Comparison of ENCODE assay signal across 15 cellular contexts in the genomic region with DNA sequence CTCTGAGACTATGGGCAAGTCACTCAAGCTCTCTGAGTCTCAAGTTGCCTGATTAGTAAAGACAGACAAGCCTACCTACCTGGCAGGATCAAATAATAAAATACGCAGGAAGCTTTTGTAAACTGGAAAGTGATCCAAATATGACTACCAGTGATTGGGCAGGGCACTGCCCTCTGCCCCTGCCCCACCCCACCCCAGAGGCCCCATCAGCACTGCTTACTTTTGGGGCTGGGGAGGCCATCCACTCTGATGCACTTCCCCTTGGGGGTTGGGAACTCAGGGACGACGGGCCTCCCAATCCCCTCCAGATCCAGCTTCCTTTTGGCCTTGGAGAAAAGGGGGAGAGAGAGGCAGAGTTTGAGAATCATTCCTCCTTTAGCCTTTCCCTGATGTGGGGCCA. TPM values are rescaled to one million over a fixed set of nuclear protein-coding genes. Genes with fewer than 3 reads are reported as not detected.
DNase-seq lines count a peak whose midpoint lies in the region; ATAC-seq and TF ChIP-seq lines count a peak whose summit lies in the region.
"Had no signal": no experiment of that assay in that cellular context is flagged by ENCODE, and none has a peak within 500 bp of the region (broad histone marks: within the 10 kb centered on the region; RNA-seq: fewer than 3 reads in every experiment).

No MANE protein-coding gene starts in this region.

- TF ChIP-seq CTCF in right atrium auricular region (IDR thresholded peaks at IDR 0.05): no peak
- no peak for TF ChIP-seq CTCF in vagina (IDR thresholded peaks at IDR 0.05)

- H3K27me3 Mint-ChIP-seq in activated T-cell treated with anti-CD3 and anti-CD28 coated beads, Interleukin-2, amount 50 U/mL, for 24 hours: no peaks in the 10 kb centered on the region
- H3K27me3 Mint-ChIP-seq in memory B cell: no peaks in the 10 kb centered on the region

- H3K4me1 ChIP-seq in SJCRH30: peaks cover 49% of the 10 kb centered on the region
- peaks cover 0 to 11% of the 10 kb centered on the region in 2 donors for H3K4me1 ChIP-seq in right atrium auricular region
- H3K4me1 ChIP-seq in vagina: peaks cover 22% of the 10 kb centered on the region
- H3K4me1 ChIP-seq: right lobe of liver had no signal

- no peaks in the 10 kb centered on the region for H3K9me3 Mint-ChIP-seq in activated T-cell treated with anti-CD3 and anti-CD28 coated beads, Interleukin-2, amount 50 U/mL, for 24 hours
- H3K9me3 Mint-ChIP-seq in memory B cell: no peaks in the 10 kb centered on the region
- H3K9me3 Mint-ChIP-seq: activated T-cell treated with anti-CD3 and anti-CD28 coated beads, Interleukin-2, amount 50 U/mL, for 72 hours had no signal

- TF ChIP-seq POLR2A in vagina (IDR thresholded peaks at IDR 0.05): no peak

- H3K36me3 ChIP-seq in SJCRH30: peaks cover 21% of the 10 kb centered on the region
- no peaks in the 10 kb centered on the region for H3K36me3 ChIP-seq in right atrium auricular region
- no peaks in the 10 kb centered on the region for H3K36me3 ChIP-seq in vagina
- H3K36me3 ChIP-seq: right lobe of liver, tibial artery had no signal

- H3K27ac ChIP-seq in SJCRH30 (peak overlapping the region; percentile 96), right atrium auricular region (no peak overlapping the region), vagina (no peak overlapping the region)
- H3K27ac ChIP-seq: right lobe of liver, tibial artery had no signal

- no peaks in the 10 kb centered on the region for H3K9me3 ChIP-seq in SJCRH30 (replicated peaks)
- H3K9me3 ChIP-seq in right atrium auricular region: no peaks in the 10 kb centered on the region
- H3K9me3 ChIP-seq in vagina: no peaks in the 10 kb centered on the region
- H3K9me3 ChIP-seq: right lobe of liver, tibial artery had no signal

- no peak for DNase-seq in activated T-cell treated with anti-CD3 and anti-CD28 coated beads, Interleukin-2, amount 50 U/mL, for 24 hours
- DNase-seq in activated T-cell treated with anti-CD3 and anti-CD28 coated beads, Interleukin-2, amount 50 U/mL, for 1 hour: no peak
- DNase-seq in SJCRH30 (no peak), memory B cell (ENCODE audit: low spot score in 2 of 2) (no peak), right atrium auricular region (ENCODE audit: low spot score) (no peak), OCI-M1 (lab: John Stamatoyannopoulos, UW) (no peak), vagina (ENCODE audit: extremely low spot score in 2 of 2) (no peak)
- DNase-seq: amygdala, HCEC 1CT, NCI-H774, tibial artery had no signal

- H3K27me3 ChIP-seq in SJCRH30: no peaks in the 10 kb centered on the region
- H3K27me3 ChIP-seq in right atrium auricular region: no peaks in the 10 kb centered on the region
- no peaks in the 10 kb centered on the region for H3K27me3 ChIP-seq in vagina
- H3K27me3 ChIP-seq: right lobe of liver had no signal

- H3K27ac Mint-ChIP-seq in activated T-cell treated with anti-CD3 and anti-CD28 coated beads, Interleukin-2, amount 50 U/mL, for 24 hours: peak overlapping the region; percentile 75
- no peak overlapping the region for H3K27ac Mint-ChIP-seq in memory B cell
- H3K27ac Mint-ChIP-seq: activated T-cell treated with anti-CD3 and anti-CD28 coated beads, Interleukin-2, amount 50 U/mL, for 72 hours had no signal

- H3K4me3 Mint-ChIP-seq in activated T-cell treated with anti-CD3 and anti-CD28 coated beads, Interleukin-2, amount 50 U/mL, for 24 hours: no peak overlapping the region
- H3K4me3 Mint-ChIP-seq in memory B cell: peak overlapping the region; percentile 43

- ATAC-seq in memory B cell (ENCODE audit: low read depth) (no peak), HG03196 (IDR thresholded peaks at IDR 0.05; ENCODE audit: unreplicated experiment) (no peak)

- peaks cover 60% of the 10 kb centered on the region for H3K4me1 Mint-ChIP-seq in activated T-cell treated with anti-CD3 and anti-CD28 coated beads, Interleukin-2, amount 50 U/mL, for 24 hours (ENCODE audit: low read depth)
- H3K4me1 Mint-ChIP-seq in memory B cell: peaks cover 55% of the 10 kb centered on the region

- intact Hi-C loops in vagina (cut with DNase I): no loop called here

- no peak overlapping the region for H3K4me3 ChIP-seq in SJCRH30
- no peak overlapping the region for H3K4me3 ChIP-seq in right atrium auricular region
- no peak overlapping the region for H3K4me3 ChIP-seq in vagina
- H3K4me3 ChIP-seq: lung, right lobe of liver, tibial artery had no signal

- peaks cover 76% of the 10 kb centered on the region for H3K36me3 Mint-ChIP-seq in activated T-cell treated with anti-CD3 and anti-CD28 coated beads, Interleukin-2, amount 50 U/mL, for 24 hours (ENCODE audit: low read depth)
- H3K36me3 Mint-ChIP-seq in memory B cell: peaks cover 2% of the 10 kb centered on the region

RNA-seq across cellular contexts. Expression of a gene that starts 6.9 kb away (rescaled TPM):
- total RNA-seq in SJCRH30 (2014; rRNA removed; shearing (Covaris generic)): 33.5 and 43.2 TPM in 2 replicates
- total RNA-seq in right atrium auricular region: under 1 TPM; 0.20 to 0.33 TPM
- 2.9 TPM for total RNA-seq in vagina

RNA-seq across cellular contexts. Expression of a gene that starts 35.1 kb away (rescaled TPM):
- 332 and 336 TPM in 2 replicates for total RNA-seq in SJCRH30 (2014; rRNA removed; shearing (Covaris generic))
- total RNA-seq in right atrium auricular region (100 to 1,000 TPM; 145 to 357 TPM), vagina (358 TPM)

RNA-seq across cellular contexts. Expression of a gene that starts 40.2 kb away (rescaled TPM):
- total RNA-seq in SJCRH30 (2014; rRNA removed; shearing (Covaris generic)): 19.7 and 24.0 TPM in 2 replicates
- total RNA-seq in right atrium auricular region: 10 to 100 TPM; 38.6 to 47.2 TPM
- 79.1 TPM for total RNA-seq in vagina
